Comparison of ENCODE assay signal across 9 cellular contexts in genomic region chr13:66775196-66775595, GRCh38.
"Had no signal": no experiment of that assay in that cellular context is flagged by ENCODE, and none has a peak within 500 bp of the region (broad histone marks: within the 10 kb centered on the region; RNA-seq: fewer than 3 reads in every experiment).

No MANE protein-coding gene starts in this region.

- FAIRE-seq: H54, K562 had no signal

- H3K9ac ChIP-seq: GM23248 had no signal

- ATAC-seq: K562 had no signal

- H3K27ac ChIP-seq: GM23248, HL-60 had no signal

- H2AFZ ChIP-seq: GM23248 had no signal

- DNase-seq: GM23248, GOT3, H9, HCEC 1CT, IMR-90, KG1 had no signal

- H3K4me3 ChIP-seq: GM23248, K562 had no signal
